13 cellular contexts compared by ENCODE assay signal in genomic region chrX:72609313-72609712, GRCh38. TPM values are rescaled to one million over a fixed set of nuclear protein-coding genes. Genes with fewer than 3 reads are reported as not detected.
A peak's percentile ranks its signal among the peaks of the same experiment; 100 is the strongest.
DNase-seq lines count a peak whose midpoint lies in the region; ATAC-seq and TF ChIP-seq lines count a peak whose summit lies in the region.
"Had no signal": no experiment of that assay in that cellular context is flagged by ENCODE, and none has a peak within 500 bp of the region (broad histone marks: within the 10 kb centered on the region; RNA-seq: fewer than 3 reads in every experiment).

No MANE protein-coding gene starts in this region.

- in situ Hi-C loops in astrocyte of the spinal cord (cut with HindIII; ENCODE audit: low sequenced_read_pairs) = no loop called here

- ATAC-seq in left lobe of liver = peak; percentile 79
- no peak for ATAC-seq in GM21381 (IDR thresholded peaks at IDR 0.05; ENCODE audit: unreplicated experiment)
- no peak for ATAC-seq in HG03097 (IDR thresholded peaks at IDR 0.05; ENCODE audit: low FRiP score, unreplicated experiment)
- ATAC-seq: stimulated activated naive B cell treated with anti-CD40 and anti-IgM and Interleukin-4, amounts not matched to agents 10 μg/mL and 1 μg/mL and 100 μg/mL, for 72 hours had no signal

- H3K4me3 ChIP-seq in astrocyte of the spinal cord (ENCODE audit: low read depth, low read length) = no peak overlapping the region

- TF ChIP-seq CTCF in LNCAP (IDR thresholded peaks at IDR 0.05) = peak; percentile 29; the same call in 1 of the 2 replicates
- TF ChIP-seq CTCF in astrocyte of the spinal cord (IDR thresholded peaks at IDR 0.05; ENCODE audit: low read depth, low read length) = no peak

- peak; percentile 2 for DNase-seq in EL
- DNase-seq in astrocyte of the spinal cord (ENCODE audit: low read depth, low spot score) = peak; percentile 5
- DNase-seq in left lobe of liver (ENCODE audit: low spot score) = no peak
- no peak for DNase-seq in CD1c-positive myeloid dendritic cell (ENCODE audit: extremely low spot score)
- no peak for DNase-seq in dedifferentiated amniotic fluid mesenchymal stem cell (ENCODE audit: extremely low spot score)
- DNase-seq: activated CD4-positive, CD25-positive, alpha-beta regulatory T cell treated with anti-CD3 and anti-CD28 coated beads, Interleukin-2, amount 50 U/mL, for 72 hours; activated naive CD4-positive, alpha-beta T cell treated with anti-CD3 and anti-CD28 coated beads, Interleukin-2, amount 50 U/mL, for 16 hours; DND-41; NCI-H1048; stimulated activated naive B cell treated with anti-CD40 and anti-IgM and Interleukin-4, amounts not matched to agents 10 μg/mL and 1 μg/mL and 100 μg/mL, for 72 hours had no signal

RNA-seq across cellular contexts. Expression of gene HDAC8, which starts 36.7 kb away (rescaled TPM):
- total RNA-seq in left lobe of liver = 16.0 TPM

Comparison
In these comparisons a context has a peak if more than half of its experiments do, and no peak if none do; other contexts are left out.
1. DNase-seq: peak in EL (single experiment) and astrocyte of the spinal cord (single experiment); none in left lobe of liver (single experiment), CD1c-positive myeloid dendritic cell (single experiment) and dedifferentiated amniotic fluid mesenchymal stem cell (single experiment).